11 cellular contexts compared by ENCODE assay signal in the genomic region with DNA sequence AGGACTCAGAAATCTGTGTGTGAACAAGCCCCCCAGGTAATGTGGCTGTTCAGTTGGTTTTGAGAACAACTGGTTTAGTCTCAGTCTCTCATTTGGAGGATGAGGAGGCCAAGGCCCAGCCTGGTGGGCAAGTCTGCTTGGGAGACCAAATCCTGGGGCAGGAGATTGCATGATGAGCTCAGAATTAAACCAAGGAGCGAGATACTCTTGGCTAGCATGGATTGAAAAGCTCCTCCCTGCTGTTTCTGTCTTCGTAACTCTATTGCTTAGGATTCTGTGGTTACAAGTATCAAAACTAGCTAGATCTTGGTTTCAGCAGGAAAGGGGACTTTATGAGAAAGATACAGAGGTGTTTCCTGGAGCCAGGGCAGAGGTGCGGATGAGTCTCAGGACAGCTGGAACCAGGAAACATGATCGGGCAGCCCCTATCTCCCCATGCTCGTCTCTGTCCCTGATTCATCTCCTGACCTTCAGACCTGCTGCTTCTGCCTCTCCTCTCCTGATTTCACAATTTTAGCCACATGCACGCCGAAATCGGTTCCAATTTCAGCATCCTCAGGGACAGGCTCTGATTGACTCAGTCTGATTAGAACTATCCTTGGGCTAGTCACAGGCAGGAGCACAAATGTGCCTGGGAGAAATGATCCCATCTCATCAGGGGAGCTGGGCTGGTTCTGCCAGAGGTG. TPM values are rescaled to one million over a fixed set of nuclear protein-coding genes. Genes with fewer than 3 reads are reported as not detected.
A peak's percentile ranks its signal among the peaks of the same experiment; 100 is the strongest.
DNase-seq lines count a peak whose midpoint lies in the region; ATAC-seq and TF ChIP-seq lines count a peak whose summit lies in the region.
"Had no signal": no experiment of that assay in that cellular context is flagged by ENCODE, and none has a peak within 500 bp of the region (broad histone marks: within the 10 kb centered on the region; RNA-seq: fewer than 3 reads in every experiment).

No MANE protein-coding gene starts in this region.

- no peak for TF ChIP-seq POLR2A in transverse colon (IDR thresholded peaks at IDR 0.05)

- H3K4me3 Mint-ChIP-seq in T-cell, result no peak overlapping the region

- intact Hi-C loops in transverse colon (cut with DNase I; ENCODE audit: low total_unique reads), result no loop called here

- H3K27ac ChIP-seq in liver (ENCODE audit: low read depth in 1 of 2, low read length in 2 of 2), result no peak overlapping the region
- peak overlapping the region in 2 of 4 donors; percentile 2 to 11 for H3K27ac ChIP-seq in transverse colon
- H3K27ac ChIP-seq: SJCRH30 had no signal

- H3K36me3 Mint-ChIP-seq in T-cell, result no peaks in the 10 kb centered on the region

- H3K9me3 Mint-ChIP-seq in T-cell, result peaks cover 0 to 3% (median 0%) of the 10 kb centered on the region in 3 donors

- H3K4me1 ChIP-seq in liver (ENCODE audit: control insufficient read depth in 4 of 4, insufficient read depth in 4 of 4, low read length in 3 of 4) (peaks cover 0 to 15% (median 3%) of the 10 kb centered on the region in 4 donors), transverse colon (peaks cover 0 to 9% (median 0%) of the 10 kb centered on the region in 4 donors)
- H3K4me1 ChIP-seq: SJCRH30 had no signal

- POLR2A ChIA-PET in T-cell (lab: Charles Lee), result no interaction called here

- DNase-seq in HS-5 (ENCODE audit: low read depth), result peak; percentile 87
- DNase-seq in choroid plexus epithelial cell (ENCODE audit: low read depth), result peak; percentile 74
- DNase-seq in transverse colon, result peak; percentile 16
- no peak for DNase-seq in T-cell
- DNase-seq in T-helper 9 cell, result no peak
- DNase-seq in activated CD4-positive, alpha-beta T cell treated with anti-CD3 and anti-CD28 coated beads, Interleukin-2, amount 50 U/mL, for 48 hours, result no peak
- DNase-seq: NCI-H2081; SJCRH30; stimulated activated CD4-positive, alpha-beta T cell treated with anti-CD3 and anti-CD28 coated beads, Interleukin-1b, Interleukin-23, amount 100 ng/mL, for 48 hours had no signal

- no peak overlapping the region for H3K9ac ChIP-seq in liver (ENCODE audit: low read depth in 1 of 2, low read length in 2 of 2)

- 39% methylated on average over 8 of the region's 8 CpGs for WGBS in liver
- 73 to 80% methylated on average over 1 to 8 of the region's 8 CpGs for WGBS in transverse colon (ENCODE audit: low coverage in 1 of 2), 2 donors

- H3K27me3 Mint-ChIP-seq in T-cell, result no peaks in the 10 kb centered on the region

- in situ Hi-C loops in transverse colon (cut with MboI; ENCODE audit: low pct_ligation_motif_present in 1 of 4, low pct_unique_long_range_greater_than_20kb in 1 of 4, low sequenced_read_pairs in 3 of 4), result loop anchor here in 1 of 4 donors (25.0 kb wide), 1 partner anchor 336 kb away; no protein-coding TSS in a partner anchor

- no peak overlapping the region for H3K4me3 ChIP-seq in choroid plexus epithelial cell (ENCODE audit: low read depth, low read length)
- no peak overlapping the region for H3K4me3 ChIP-seq in liver (ENCODE audit: low read depth in 1 of 3, low read length in 3 of 3)
- no peak overlapping the region for H3K4me3 ChIP-seq in transverse colon
- H3K4me3 ChIP-seq: SJCRH30 had no signal

- no peak for TF ChIP-seq RAD21 in liver (IDR thresholded peaks at IDR 0.05)

- ATAC-seq in GM18511 (IDR thresholded peaks at IDR 0.05; ENCODE audit: unreplicated experiment) (no peak), T-cell (replicated peaks in 1 of 4) (no peak)

- peaks cover 9 to 17% (median 9%) of the 10 kb centered on the region in 3 donors for H3K4me1 Mint-ChIP-seq in T-cell

- H3K9me3 ChIP-seq in liver (ENCODE audit: control insufficient read depth in 4 of 4, low read length in 3 of 4) (peaks cover 0 to 1% (median 0%) of the 10 kb centered on the region in 4 donors), transverse colon (no peaks in the 10 kb centered on the region)
- H3K9me3 ChIP-seq: SJCRH30 had no signal

- TF ChIP-seq CTCF in choroid plexus epithelial cell (conservative IDR thresholded peaks at IDR 0.05; ENCODE audit: low read depth, low read length), result no peak
- no peak for TF ChIP-seq CTCF in liver (IDR thresholded peaks at IDR 0.05; ENCODE audit: low read depth, low read length, missing input control)
- no peak for TF ChIP-seq CTCF in transverse colon (IDR thresholded peaks at IDR 0.05)

- no peak overlapping the region for H3K27ac Mint-ChIP-seq in T-cell

- CTCF ChIA-PET in T-cell (lab: Charles Lee), result interaction anchor here in 1 of 2 donors (0.5 kb wide), 1 partner anchor 181 kb away, joined by 4 read pairs; no protein-coding TSS in a partner anchor

- H3K27me3 ChIP-seq in liver (ENCODE audit: control insufficient read depth in 4 of 4, insufficient read depth in 4 of 4, low read length in 3 of 4) (no peaks in the 10 kb centered on the region), transverse colon (no peaks in the 10 kb centered on the region)
- H3K27me3 ChIP-seq: SJCRH30 had no signal

- TF ChIP-seq EP300 in transverse colon (IDR thresholded peaks at IDR 0.05; ENCODE audit: low read depth), result no peak

- H3K36me3 ChIP-seq in liver (ENCODE audit: control insufficient read depth in 4 of 4, insufficient read depth in 3 of 4, low read depth in 1 of 4, low read length in 3 of 4) (no peaks in the 10 kb centered on the region), transverse colon (no peaks in the 10 kb centered on the region)
- H3K36me3 ChIP-seq: SJCRH30 had no signal

TF ChIP-seq in liver, 16 proteins besides CTCF, POLR2A, EP300 and RAD21:
- TF ChIP-seq REST (IDR thresholded peaks at IDR 0.05) (no peak), RXRA (IDR thresholded peaks at IDR 0.05) (peak in 1 of 2 donors; percentile 57), EGR1 (IDR thresholded peaks at IDR 0.05; ENCODE audit: low read depth in 2 of 2) (no peak), SP1 (IDR thresholded peaks at IDR 0.05) (no peak), HNF4A (conservative IDR thresholded peaks at IDR 0.05) (peak in 1 of 2 donors; percentile 63), FOXA1 (IDR thresholded peaks at IDR 0.05) (no peak), GABPA (IDR thresholded peaks at IDR 0.05 in 1 of 2, conservative IDR thresholded peaks at IDR 0.05 in 1 of 2) (no peak), TAF1 (conservative IDR thresholded peaks at IDR 0.05) (no peak), ATF3 (IDR thresholded peaks at IDR 0.05) (no peak), ZBTB33 (IDR thresholded peaks at IDR 0.05) (no peak), NR2F2 (IDR thresholded peaks at IDR 0.05) (no peak), JUND (IDR thresholded peaks at IDR 0.05) (no peak), FOXA2 (IDR thresholded peaks at IDR 0.05) (no peak), YY1 (IDR thresholded peaks at IDR 0.05) (no peak), MAX (IDR thresholded peaks at IDR 0.05) (peak; percentile 33), HNF4G (IDR thresholded peaks at IDR 0.05) (no peak)

RNA-seq across cellular contexts. Expression of gene RIN3, which starts 40.2 kb away (rescaled TPM):
- total RNA-seq in liver (10 to 100 TPM in 1 of 2 donors, 1 to 10 TPM in 1; 6.8 to 15.6 TPM), transverse colon (10 to 100 TPM; 16.2 to 24.3 (median 20.7) TPM), T-cell (100 to 1,000 TPM in 2 of 5 donors, 10 to 100 TPM in 3; 89.9 to 107 (median 97.0) TPM)
- 10 to 100 TPM in 1 of 2 donors, 1 to 10 TPM in 1; 5.0 to 11.1 TPM for polyA plus RNA-seq in liver
- total RNA-seq: SJCRH30 had no signal

Comparison
In these comparisons a context has a peak if more than half of its experiments do, and no peak if none do; other contexts are left out.
1. DNase-seq: peak in HS-5 (single experiment), choroid plexus epithelial cell (single experiment) and transverse colon (single experiment); none in T-cell (0 of 34), T-helper 9 cell (single experiment) and activated CD4-positive, alpha-beta T cell treated with anti-CD3 and anti-CD28 coated beads, Interleukin-2, amount 50 U/mL, for 48 hours (0 of 2).